7 cellular contexts compared by ENCODE assay signal in genomic region chr5:158174918-158175663, GRCh38.
A peak's percentile ranks its signal among the peaks of the same experiment; 100 is the strongest.
DNase-seq lines count a peak whose midpoint lies in the region; ATAC-seq, FAIRE-seq and TF ChIP-seq lines count a peak whose summit lies in the region.

No MANE protein-coding gene starts in this region.

- TF ChIP-seq POLR2A in vagina (IDR thresholded peaks at IDR 0.05): no peak

- intact Hi-C loops in pancreas (cut with DNase I) (loop anchor here in 2 of 3 donors (5.0 to 10.0 kb wide), 2 partner anchors 930 to 932 kb away; no protein-coding TSS in a partner anchor), vagina (cut with DNase I) (loop anchor here (5.0 kb wide), 3 partner anchors 517 to 1722 kb away; no protein-coding TSS in a partner anchor)

- DNase-seq in GM12865 (ENCODE audit: low read depth): peak; percentile 69
- peak; percentile 33 for DNase-seq in HS-5 (ENCODE audit: low read depth)
- DNase-seq in RCC 7860 (ENCODE audit: low spot score): peak; percentile 9
- DNase-seq in activated naive CD4-positive, alpha-beta T cell treated with Interleukin-2 at 50 U/mL for 16 hours: peak; percentile 3
- peak; percentile 67 for DNase-seq in glomerular visceral epithelial cell (ENCODE audit: extremely low spot score)
- peak in 5 of 6 donors; percentile 47 to 73 (median 65) for DNase-seq in pancreas
- no peak for DNase-seq in vagina (ENCODE audit: extremely low spot score in 2 of 2)

- H3K4me3 ChIP-seq in GM12865 (ENCODE audit: low read depth, low read length) (no peak overlapping the region), pancreas (no peak overlapping the region), vagina (no peak overlapping the region)

- no peak for FAIRE-seq in RCC 7860 (lab: Jason Lieb, UNC)
- no peak for FAIRE-seq in pancreas (lab: Jason Lieb, UNC)

- 21 to 23% methylated on average over 7 of the region's 7 CpGs for WGBS in pancreas, 2 donors

- H3K4me1 ChIP-seq in pancreas (no peaks in the 10 kb centered on the region), vagina (peaks cover 13% of the 10 kb centered on the region)

- H3K27me3 ChIP-seq in pancreas: no peaks in the 10 kb centered on the region
- no peaks in the 10 kb centered on the region for H3K27me3 ChIP-seq in vagina

- peak; percentile 63 to 95 (median 90) for ATAC-seq in pancreas

- TF ChIP-seq CTCF in GM12865 (IDR thresholded peaks at IDR 0.05; ENCODE audit: insufficient read depth, low read depth, low read length, missing control alignments) (peak; percentile 77), pancreas (IDR thresholded peaks at IDR 0.05) (peak; percentile 38 to 74 (median 57)), vagina (IDR thresholded peaks at IDR 0.05) (peak; percentile 6 to 80 (median 57))

- H3K9me3 ChIP-seq in pancreas (no peaks in the 10 kb centered on the region), vagina (no peaks in the 10 kb centered on the region)

- H3K27ac ChIP-seq in pancreas: no peak overlapping the region
- H3K27ac ChIP-seq in vagina: peak overlapping the region; percentile 33

- H3K36me3 ChIP-seq in pancreas (no peaks in the 10 kb centered on the region), vagina (no peaks in the 10 kb centered on the region)

Comparison
In these comparisons a context has a peak if more than half of its experiments do, and no peak if none do; other contexts are left out.
1. DNase-seq: peak in GM12865 (single experiment), HS-5 (single experiment), RCC 7860 (single experiment), activated naive CD4-positive, alpha-beta T cell treated with Interleukin-2 at 50 U/mL for 16 hours (single experiment), glomerular visceral epithelial cell (single experiment) and pancreas (5 of 6); none in vagina (0 of 2).
2. Peak in every context shown above with its lines, with median percentiles within 50 percentile points of each other: CTCF ChIP-seq.